ENCODE assay signal across 14 cellular contexts in the genomic region with DNA sequence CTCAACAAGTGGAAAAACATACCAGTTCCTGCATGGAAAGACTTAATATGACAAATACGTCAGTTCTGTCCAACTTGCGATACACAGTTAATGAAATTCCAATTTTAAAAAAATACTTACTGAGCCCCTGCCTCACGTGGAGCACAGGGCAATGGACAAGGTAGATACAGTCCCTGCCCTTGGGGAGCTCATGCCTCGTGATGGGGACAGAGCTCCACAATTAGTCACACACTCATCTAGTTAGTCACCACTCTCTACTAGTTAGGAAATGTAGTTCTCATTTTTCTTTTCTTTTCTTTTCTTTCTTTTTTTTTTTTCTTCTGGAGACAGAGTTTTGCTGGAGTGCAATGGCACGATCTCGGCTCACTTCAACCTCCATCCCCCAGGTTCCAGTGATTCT.
"Had no signal": no experiment of that assay in that cellular context is flagged by ENCODE, and none has a peak within 500 bp of the region (broad histone marks: within the 10 kb centered on the region; RNA-seq: fewer than 3 reads in every experiment).

No MANE protein-coding gene starts in this region.

- H3K36me3 ChIP-seq: heart right ventricle, neutrophil, right atrium auricular region, uterus had no signal

- DNase-seq: dermis blood vessel endothelial cell; erythroblast; heart right ventricle; hypothalamus; kidney glomerular epithelial cell; mesendoderm; small intestine; stimulated activated CD4-positive, alpha-beta T cell treated with anti-CD3 and anti-CD28 coated beads, Interleukin-12 subunit alpha, Interleukin-12 subunit beta, amount 100 ng/mL, for 4 hours; stimulated activated naive CD4-positive, alpha-beta T cell; trophoblast cell; uterus had no signal

- H3K4me3 Mint-ChIP-seq: naive thymus-derived CD4-positive, alpha-beta T cell had no signal

- H3K4me3 ChIP-seq: heart right ventricle, right atrium auricular region, uterus had no signal

- ATAC-seq: heart right ventricle; naive thymus-derived CD4-positive, alpha-beta T cell had no signal

- H3K27ac Mint-ChIP-seq: naive thymus-derived CD4-positive, alpha-beta T cell had no signal

- H3K4me1 Mint-ChIP-seq: naive thymus-derived CD4-positive, alpha-beta T cell had no signal

- H3K27ac ChIP-seq: heart right ventricle, neutrophil, right atrium auricular region, uterus had no signal

- H3K9me3 ChIP-seq: heart right ventricle, neutrophil, right atrium auricular region, uterus had no signal

- H3K27me3 ChIP-seq: right atrium auricular region, uterus had no signal

- H3K36me3 Mint-ChIP-seq: naive thymus-derived CD4-positive, alpha-beta T cell had no signal

- H3K4me1 ChIP-seq: heart right ventricle, right atrium auricular region, uterus had no signal
